Comparison of ENCODE assay signal across 1 cellular context in the genomic region with DNA sequence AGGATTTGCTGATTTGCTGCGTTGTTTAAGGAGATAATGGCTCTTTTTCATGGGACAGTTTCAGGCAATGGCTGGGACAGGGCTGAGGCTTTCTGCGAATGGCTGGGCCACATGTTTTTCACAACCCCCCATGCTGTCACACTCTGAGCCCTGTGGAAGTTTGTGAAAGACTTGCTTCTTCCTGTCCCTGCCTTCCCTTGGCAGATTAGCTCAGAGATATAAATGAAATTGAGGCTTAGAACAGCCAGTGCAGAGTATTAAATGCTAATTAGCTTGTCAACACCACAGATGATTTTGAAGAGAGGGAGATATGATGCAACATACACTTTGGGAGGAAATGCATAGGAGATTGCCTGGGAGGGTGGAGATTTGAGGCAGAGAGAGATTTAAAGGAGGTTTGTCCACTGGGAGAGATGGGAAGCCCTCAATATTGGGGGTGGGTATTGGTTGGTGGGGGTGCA.
A peak's percentile ranks its signal among the peaks of the same experiment; 100 is the strongest.
TF ChIP-seq lines count a peak whose summit lies in the region.

No MANE protein-coding gene starts in this region.

TF ChIP-seq in H1, 55 proteins besides CTCF, POLR2A, EP300 and RAD21 (continued from another document):
- TF ChIP-seq MAX (IDR thresholded peaks at IDR 0.05) (peak; percentile 77), NRF1 (IDR thresholded peaks at IDR 0.05; ENCODE audit: low read depth, low read length) (no peak)
TF ChIP-seq in H1: peak in this region for 3.
